Comparison of ENCODE assay signal across 20 cellular contexts in genomic region chr13:27599096-27599495, GRCh38.
"Had no signal": no experiment of that assay in that cellular context is flagged by ENCODE, and none has a peak within 500 bp of the region (broad histone marks: within the 10 kb centered on the region; RNA-seq: fewer than 3 reads in every experiment).

No MANE protein-coding gene starts in this region.

- H3K36me3 ChIP-seq: heart right ventricle, neural progenitor cell, prostate gland, stomach, thoracic aorta, transverse colon had no signal

- H3K27ac ChIP-seq: foreskin keratinocyte, neural progenitor cell, parathyroid adenoma, prostate gland, stomach, thoracic aorta, transverse colon had no signal

- ATAC-seq: effector memory CD8-positive, alpha-beta T cell; natural killer cell; sciatic nerve had no signal

- H3K9me3 ChIP-seq: heart right ventricle, prostate gland, stomach, thoracic aorta, transverse colon had no signal

- H3K4me1 ChIP-seq: parathyroid adenoma, prostate gland had no signal

- H3K9ac ChIP-seq: neural progenitor cell, parathyroid adenoma had no signal

- DNase-seq: cerebellar nuclear complex; effector memory CD8-positive, alpha-beta T cell; heart right ventricle; hypothalamus; natural killer cell; nucleus accumbens; retina; small intestine; stimulated activated CD4-positive, alpha-beta T cell treated with anti-CD3 and anti-CD28 coated beads, Interleukin-12 subunit alpha, Interleukin-12 subunit beta, amount 100 ng/mL, for 4 hours; stimulated activated naive CD4-positive, alpha-beta T cell; stomach; substantia nigra; transverse colon had no signal

- H3K4me2 ChIP-seq: neural progenitor cell had no signal

- H3K4me3 ChIP-seq: heart right ventricle, neural progenitor cell, prostate gland, stomach, thoracic aorta, transverse colon had no signal

- FAIRE-seq: colon, small intestine had no signal

- H3K27me3 ChIP-seq: foreskin keratinocyte, heart right ventricle, neural progenitor cell, stomach, transverse colon had no signal
